Comparison of ENCODE assay signal across 27 cellular contexts in the genomic region with DNA sequence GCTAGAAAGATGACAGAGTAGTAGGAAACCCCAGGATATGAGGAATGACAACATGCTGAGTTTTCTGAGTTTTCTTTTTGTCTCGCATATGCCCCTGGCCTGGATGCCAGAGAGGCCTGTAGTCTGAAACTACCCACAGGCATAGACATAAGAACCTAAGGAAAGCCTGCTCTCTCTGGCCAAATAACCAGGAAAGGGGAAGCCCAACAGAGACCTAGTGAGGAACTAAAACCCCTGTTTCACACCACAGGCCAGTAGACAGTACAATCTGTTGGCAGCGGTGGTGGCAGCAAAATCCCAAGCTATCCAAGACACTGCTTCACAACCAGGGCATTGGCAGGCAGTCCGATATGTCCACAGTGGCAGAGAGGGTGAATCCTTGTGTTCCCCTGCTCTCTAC.
"Had no signal": no experiment of that assay in that cellular context is flagged by ENCODE, and none has a peak within 500 bp of the region (broad histone marks: within the 10 kb centered on the region; RNA-seq: fewer than 3 reads in every experiment).

No MANE protein-coding gene starts in this region.

- FAIRE-seq: colon had no signal

- H3K36me3 Mint-ChIP-seq: activated naive CD4-positive, alpha-beta T cell treated with anti-CD3 and anti-CD28 coated beads, Interleukin-2, amount 10 ng/mL, durations not matched to agents 7 days and 5 days; activated naive CD8-positive, alpha-beta T cell treated with anti-CD3 and anti-CD28 coated beads, Interleukin-2, amount 10 ng/mL, durations not matched to agents 7 days and 5 days; T-cell had no signal

- H3K9me3 Mint-ChIP-seq: activated CD4-positive, alpha-beta memory T cell treated with anti-CD3 and anti-CD28 coated beads, Interleukin-2, amount 10 ng/mL, durations not matched to agents 7 days and 5 days; activated naive CD4-positive, alpha-beta T cell treated with anti-CD3 and anti-CD28 coated beads, Interleukin-2, amount 10 ng/mL, durations not matched to agents 7 days and 5 days; activated naive CD8-positive, alpha-beta T cell treated with anti-CD3 and anti-CD28 coated beads, Interleukin-2, amount 10 ng/mL, durations not matched to agents 7 days and 5 days; activated T-helper 2 cell treated with anti-CD3 and anti-CD28 coated beads, Interferon-gamma antibody, Interleukin-2, Interleukin-4, amounts not matched to agents 10 μg/mL and 5 μg/mL and 100 μg/mL, durations not matched to agents 14 hours and 24 hours and 36 hours; T-cell had no signal

- H3K9ac ChIP-seq: KMS-11 had no signal

- H3K4me1 ChIP-seq: adrenal gland, Peyer's patch had no signal

- H3K9me3 ChIP-seq: adrenal gland, Peyer's patch had no signal

- H3K4me1 Mint-ChIP-seq: activated naive CD4-positive, alpha-beta T cell treated with anti-CD3 and anti-CD28 coated beads, Interleukin-2, amount 10 ng/mL, durations not matched to agents 7 days and 5 days; T-cell had no signal

- H3K4me2 ChIP-seq: KMS-11 had no signal

- ATAC-seq: activated CD4-positive, alpha-beta T cell treated with anti-CD3 and anti-CD28 coated beads for 36 hours; activated T-cell treated with anti-CD3 and anti-CD28 coated beads, Interleukin-2, amount 50 U/mL, for 72 hours; T-cell had no signal

- H3K4me3 Mint-ChIP-seq: activated CD4-positive, alpha-beta memory T cell treated with anti-CD3 and anti-CD28 coated beads, Interleukin-2, amount 10 ng/mL, durations not matched to agents 7 days and 5 days; activated CD4-positive, alpha-beta T cell treated with anti-CD3 and anti-CD28 coated beads for 36 hours; activated naive CD4-positive, alpha-beta T cell treated with anti-CD3 and anti-CD28 coated beads, Interleukin-2, amount 10 ng/mL, durations not matched to agents 7 days and 5 days; activated naive CD8-positive, alpha-beta T cell treated with anti-CD3 and anti-CD28 coated beads, Interleukin-2, amount 10 ng/mL, durations not matched to agents 7 days and 5 days; activated T-cell treated with anti-CD3 and anti-CD28 coated beads, Interleukin-2, amount 50 U/mL, for 72 hours; T-cell had no signal

- DNase-seq: activated CD4-positive, alpha-beta memory T cell treated with anti-CD3 and anti-CD28 coated beads, Interleukin-2, amount 10 ng/mL, durations not matched to agents 7 days and 5 days; activated CD4-positive, alpha-beta T cell treated with anti-CD3 and anti-CD28 coated beads for 36 hours; activated CD4-positive, alpha-beta T cell treated with anti-CD3 and anti-CD28 coated beads, Interleukin-2, amount 50 U/mL, for 1 hour; activated CD8-positive, alpha-beta memory T cell treated with anti-CD3 and anti-CD28 coated beads, Interleukin-2, amount 50 U/mL, for 4 hours; activated gamma-delta T cell treated with Interleukin-2 at 50 U/mL for 16 hours; activated naive CD4-positive, alpha-beta T cell treated with anti-CD3 and anti-CD28 coated beads, Interleukin-2, amount 10 ng/mL, durations not matched to agents 7 days and 5 days; activated naive CD8-positive, alpha-beta T cell treated with anti-CD3 and anti-CD28 coated beads, Interleukin-2, amount 10 ng/mL, durations not matched to agents 7 days and 5 days; activated T-cell treated with anti-CD3 and anti-CD28 coated beads, Interleukin-2, amount 50 U/mL, for 72 hours; adrenal gland; anterior cingulate cortex; cerebellar nuclear complex; NCI-H1048; NCI-H146; NCI-H1930; NCI-H2171; NCI-H226; NCI-H526; NCI-H82; Peyer's patch; Right ventricle myocardium superior; T-cell; T-helper 2 cell; WERI-Rb-1 had no signal

- H3K27ac Mint-ChIP-seq: activated CD4-positive, alpha-beta memory T cell treated with anti-CD3 and anti-CD28 coated beads, Interleukin-2, amount 10 ng/mL, durations not matched to agents 7 days and 5 days; activated CD4-positive, alpha-beta T cell treated with anti-CD3 and anti-CD28 coated beads for 36 hours; activated naive CD4-positive, alpha-beta T cell treated with anti-CD3 and anti-CD28 coated beads, Interleukin-2, amount 10 ng/mL, durations not matched to agents 7 days and 5 days; activated naive CD8-positive, alpha-beta T cell treated with anti-CD3 and anti-CD28 coated beads, Interleukin-2, amount 10 ng/mL, durations not matched to agents 7 days and 5 days; activated T-cell treated with anti-CD3 and anti-CD28 coated beads, Interleukin-2, amount 50 U/mL, for 72 hours; activated T-helper 2 cell treated with anti-CD3 and anti-CD28 coated beads, Interferon-gamma antibody, Interleukin-2, Interleukin-4, amounts not matched to agents 10 μg/mL and 5 μg/mL and 100 μg/mL, durations not matched to agents 14 hours and 24 hours and 36 hours; T-cell had no signal

- H3K4me3 ChIP-seq: adrenal gland, Peyer's patch had no signal

- H3K36me3 ChIP-seq: adrenal gland, Peyer's patch, WERI-Rb-1 had no signal

- H3K27me3 ChIP-seq: adrenal gland, Peyer's patch had no signal

- H3K27ac ChIP-seq: adrenal gland, KMS-11, Peyer's patch, RWPE1, WERI-Rb-1 had no signal
